1 cellular context compared by ENCODE assay signal in the genomic region with DNA sequence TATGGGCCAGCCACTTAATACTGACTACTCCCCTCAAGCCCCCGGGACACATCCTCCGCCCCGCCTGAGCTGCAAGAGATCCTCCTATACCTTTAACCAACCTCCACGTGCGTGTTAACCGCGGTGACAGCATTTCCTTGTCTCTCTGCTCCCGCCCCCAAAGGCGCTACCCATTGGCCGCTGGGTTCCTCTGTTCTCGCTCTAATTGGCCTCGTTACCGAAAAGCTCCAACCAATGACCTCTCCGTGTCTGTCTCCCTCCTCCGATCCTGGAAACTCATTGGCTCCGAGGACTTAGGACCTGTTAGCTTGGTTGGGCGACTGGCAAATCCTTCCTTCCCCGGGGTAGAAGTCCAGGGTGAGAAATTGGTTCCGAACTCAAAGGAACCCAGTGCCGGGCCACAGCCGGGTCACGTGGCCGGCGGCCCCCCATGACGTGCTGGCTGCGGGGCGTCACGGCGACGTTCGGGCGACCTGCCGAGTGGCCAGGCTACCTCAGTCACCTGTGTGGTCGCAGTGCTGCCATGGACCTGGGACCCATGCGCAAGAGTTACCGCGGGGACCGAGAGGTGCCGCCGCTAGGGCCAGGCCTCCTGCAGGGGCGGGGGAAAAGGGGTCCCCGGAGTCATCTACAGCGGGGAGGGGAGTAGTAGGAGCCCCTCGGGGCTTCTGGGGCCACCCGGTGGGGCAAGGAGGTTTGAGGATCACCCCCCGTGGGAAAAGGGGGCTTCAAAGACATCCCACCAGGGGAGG.
TF ChIP-seq lines count a peak whose summit lies in the region.

PNPO (plus strand) TSS at position 326 of the 752 bp plus-strand sequence; CDS start at position 431, 105 bp downstream.

TF ChIP-seq in GM12878, 131 proteins besides CTCF, POLR2A, EP300 and RAD21 (continued from another document and continues in another):
- TF ChIP-seq, protein P1, sequence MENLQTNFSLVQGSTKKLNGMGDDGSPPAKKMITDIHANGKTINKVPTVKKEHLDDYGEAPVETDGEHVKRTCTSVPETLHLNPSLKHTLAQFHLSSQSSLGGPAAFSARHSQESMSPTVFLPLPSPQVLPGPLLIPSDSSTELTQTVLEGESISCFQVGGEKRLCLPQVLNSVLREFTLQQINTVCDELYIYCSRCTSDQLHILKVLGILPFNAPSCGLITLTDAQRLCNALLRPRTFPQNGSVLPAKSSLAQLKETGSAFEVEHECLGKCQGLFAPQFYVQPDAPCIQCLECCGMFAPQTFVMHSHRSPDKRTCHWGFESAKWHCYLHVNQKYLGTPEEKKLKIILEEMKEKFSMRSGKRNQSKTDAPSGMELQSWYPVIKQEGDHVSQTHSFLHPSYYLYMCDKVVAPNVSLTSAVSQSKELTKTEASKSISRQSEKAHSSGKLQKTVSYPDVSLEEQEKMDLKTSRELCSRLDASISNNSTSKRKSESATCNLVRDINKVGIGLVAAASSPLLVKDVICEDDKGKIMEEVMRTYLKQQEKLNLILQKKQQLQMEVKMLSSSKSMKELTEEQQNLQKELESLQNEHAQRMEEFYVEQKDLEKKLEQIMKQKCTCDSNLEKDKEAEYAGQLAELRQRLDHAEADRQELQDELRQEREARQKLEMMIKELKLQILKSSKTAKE (IDR thresholded peaks at IDR 0.05; ENCODE audit: low read depth, poor library complexity, severe bottlenecking) = peak; percentile 48
- no peak for TF ChIP-seq RB1 (IDR thresholded peaks at IDR 0.05; ENCODE audit: borderline replicate concordance)
- no peak for TF ChIP-seq SRF (IDR thresholded peaks at IDR 0.05; ENCODE audit: low read depth in 2 of 2, low read length in 2 of 2)
- TF ChIP-seq, protein P2, sequence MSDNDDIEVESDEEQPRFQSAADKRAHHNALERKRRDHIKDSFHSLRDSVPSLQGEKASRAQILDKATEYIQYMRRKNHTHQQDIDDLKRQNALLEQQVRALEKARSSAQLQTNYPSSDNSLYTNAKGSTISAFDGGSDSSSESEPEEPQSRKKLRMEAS (IDR thresholded peaks at IDR 0.05; ENCODE audit: low read depth, low read length) = peak; percentile 98
- TF ChIP-seq, protein P3, sequence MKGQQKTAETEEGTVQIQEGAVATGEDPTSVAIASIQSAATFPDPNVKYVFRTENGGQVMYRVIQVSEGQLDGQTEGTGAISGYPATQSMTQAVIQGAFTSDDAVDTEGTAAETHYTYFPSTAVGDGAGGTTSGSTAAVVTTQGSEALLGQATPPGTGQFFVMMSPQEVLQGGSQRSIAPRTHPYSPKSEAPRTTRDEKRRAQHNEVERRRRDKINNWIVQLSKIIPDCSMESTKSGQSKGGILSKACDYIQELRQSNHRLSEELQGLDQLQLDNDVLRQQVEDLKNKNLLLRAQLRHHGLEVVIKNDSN (IDR thresholded peaks at IDR 0.05; ENCODE audit: borderline replicate concordance, extremely low read length, insufficient read depth, low read depth, low read length) = peak; percentile 84
- TF ChIP-seq IRF4 (IDR thresholded peaks at IDR 0.05; ENCODE audit: low read depth, low read length) = no peak; the same call in 1 of the 2 replicates
- no peak; the same call in 1 of the 2 replicates for TF ChIP-seq ATF2 (IDR thresholded peaks at IDR 0.05; ENCODE audit: low read length)
- TF ChIP-seq, protein P4, sequence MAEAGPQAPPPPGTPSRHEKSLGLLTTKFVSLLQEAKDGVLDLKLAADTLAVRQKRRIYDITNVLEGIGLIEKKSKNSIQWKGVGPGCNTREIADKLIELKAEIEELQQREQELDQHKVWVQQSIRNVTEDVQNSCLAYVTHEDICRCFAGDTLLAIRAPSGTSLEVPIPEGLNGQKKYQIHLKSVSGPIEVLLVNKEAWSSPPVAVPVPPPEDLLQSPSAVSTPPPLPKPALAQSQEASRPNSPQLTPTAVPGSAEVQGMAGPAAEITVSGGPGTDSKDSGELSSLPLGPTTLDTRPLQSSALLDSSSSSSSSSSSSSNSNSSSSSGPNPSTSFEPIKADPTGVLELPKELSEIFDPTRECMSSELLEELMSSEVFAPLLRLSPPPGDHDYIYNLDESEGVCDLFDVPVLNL (IDR thresholded peaks at IDR 0.05; ENCODE audit: low read depth, low read length) = no peak
- TF ChIP-seq HDGF (IDR thresholded peaks at IDR 0.05) = no peak
- TF ChIP-seq TCF7 (IDR thresholded peaks at IDR 0.05; ENCODE audit: borderline replicate concordance) = no peak
- no peak for TF ChIP-seq JUNB (IDR thresholded peaks at IDR 0.05)
- no peak for TF ChIP-seq PRDM15 (CRISPR knock-in tag; IDR thresholded peaks at IDR 0.05)
- peak; percentile 84 for TF ChIP-seq RAD51 (IDR thresholded peaks at IDR 0.05)
- no peak for TF ChIP-seq PAX5 (IDR thresholded peaks at IDR 0.05; ENCODE audit: borderline replicate concordance, low read depth, low read length)
- TF ChIP-seq BRCA1 (IDR thresholded peaks at IDR 0.05; ENCODE audit: low read depth, low read length) = no peak
- no peak for TF ChIP-seq SREBF2 (IDR thresholded peaks at IDR 0.05; ENCODE audit: low read length)
- no peak for TF ChIP-seq NR2F1 (conservative IDR thresholded peaks at IDR 0.05)
- TF ChIP-seq BCL11A (IDR thresholded peaks at IDR 0.05; ENCODE audit: low read depth, low read length) = no peak
- peak; percentile 97 for TF ChIP-seq SP1 (IDR thresholded peaks at IDR 0.05; ENCODE audit: low read depth, low read length)
- TF ChIP-seq CHD4 (IDR thresholded peaks at IDR 0.05) = no peak
- TF ChIP-seq HSF1 (IDR thresholded peaks at IDR 0.05; ENCODE audit: low read depth, low read length) = no peak
- TF ChIP-seq CEBPZ (IDR thresholded peaks at IDR 0.05; ENCODE audit: low read depth, low read length) = peak; percentile 38; the same call in 1 of the 2 replicates
- TF ChIP-seq ATF7 (IDR thresholded peaks at IDR 0.05; ENCODE audit: low read depth) = peak; percentile 97
- TF ChIP-seq MXI1 (IDR thresholded peaks at IDR 0.05; ENCODE audit: low read depth, low read length) = peak; percentile 99
- TF ChIP-seq ETV6 (conservative IDR thresholded peaks at IDR 0.05 in 1 of 2, IDR thresholded peaks at IDR 0.05 in 1 of 2; ENCODE audit: borderline replicate concordance in 1 of 2, low read depth in 1 of 2) = no peak
- TF ChIP-seq MEF2B (IDR thresholded peaks at IDR 0.05; ENCODE audit: partially characterized antibody, poor library complexity, severe bottlenecking) = no peak
- no peak for TF ChIP-seq ZNF24 (IDR thresholded peaks at IDR 0.05)
- TF ChIP-seq CHD2 (IDR thresholded peaks at IDR 0.05; ENCODE audit: borderline replicate concordance, low read depth, low read length) = peak; percentile 92
- no peak for TF ChIP-seq SUZ12 (IDR thresholded peaks at IDR 0.05; ENCODE audit: unreplicated experiment)
- TF ChIP-seq CEBPB (IDR thresholded peaks at IDR 0.05; ENCODE audit: borderline replicate concordance in 1 of 2, low read depth in 2 of 2, low read length in 2 of 2) = no peak
- TF ChIP-seq ZBED1 (IDR thresholded peaks at IDR 0.05; ENCODE audit: borderline replicate concordance) = no peak
- TF ChIP-seq, protein P5, sequence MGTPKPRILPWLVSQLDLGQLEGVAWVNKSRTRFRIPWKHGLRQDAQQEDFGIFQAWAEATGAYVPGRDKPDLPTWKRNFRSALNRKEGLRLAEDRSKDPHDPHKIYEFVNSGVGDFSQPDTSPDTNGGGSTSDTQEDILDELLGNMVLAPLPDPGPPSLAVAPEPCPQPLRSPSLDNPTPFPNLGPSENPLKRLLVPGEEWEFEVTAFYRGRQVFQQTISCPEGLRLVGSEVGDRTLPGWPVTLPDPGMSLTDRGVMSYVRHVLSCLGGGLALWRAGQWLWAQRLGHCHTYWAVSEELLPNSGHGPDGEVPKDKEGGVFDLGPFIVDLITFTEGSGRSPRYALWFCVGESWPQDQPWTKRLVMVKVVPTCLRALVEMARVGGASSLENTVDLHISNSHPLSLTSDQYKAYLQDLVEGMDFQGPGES (IDR thresholded peaks at IDR 0.05) = peak; percentile 92
- no peak for TF ChIP-seq BCLAF1 (IDR thresholded peaks at IDR 0.05)
- TF ChIP-seq BMI1 (IDR thresholded peaks at IDR 0.05; ENCODE audit: borderline replicate concordance) = no peak
- TF ChIP-seq YY1 (IDR thresholded peaks at IDR 0.05; ENCODE audit: low read depth, low read length) = no peak
- peak; percentile 53 for TF ChIP-seq POLR2AphosphoS5 (IDR thresholded peaks at IDR 0.05; ENCODE audit: low read length)
- TF ChIP-seq ZNF622 (IDR thresholded peaks at IDR 0.05) = no peak
- TF ChIP-seq CHD1 (IDR thresholded peaks at IDR 0.05; ENCODE audit: low read depth, low read length) = no peak
- TF ChIP-seq SREBF1 (IDR thresholded peaks at IDR 0.05; ENCODE audit: low read length) = 0 out of 2 replicates have a peak, but pooled peaks have one; percentile 2
